In genomic region chr12:121784460-121784859, GRCh38 we compare ENCODE assay signal across 9 cellular contexts. TPM values are rescaled to one million over a fixed set of nuclear protein-coding genes. Genes with fewer than 3 reads are reported as not detected.
DNase-seq lines count a peak whose midpoint lies in the region; ATAC-seq and TF ChIP-seq lines count a peak whose summit lies in the region.
"Had no signal": no experiment of that assay in that cellular context is flagged by ENCODE, and none has a peak within 500 bp of the region (broad histone marks: within the 10 kb centered on the region; RNA-seq: fewer than 3 reads in every experiment).

No MANE protein-coding gene starts in this region.

- intact Hi-C loops in psoas muscle (cut with DNase I): no loop called here

- peak in 2 of 4 donors; percentile 30 to 41 for ATAC-seq in psoas muscle
- no peak for ATAC-seq in HG03135 (IDR thresholded peaks at IDR 0.05; ENCODE audit: unreplicated experiment)

- no peak for TF ChIP-seq CTCF in RWPE1 (conservative IDR thresholded peaks at IDR 0.05; ENCODE audit: low read depth)
- no peak for TF ChIP-seq CTCF in psoas muscle (IDR thresholded peaks at IDR 0.05)
- TF ChIP-seq CTCF in right atrium auricular region (IDR thresholded peaks at IDR 0.05): no peak

- H3K27ac ChIP-seq in RWPE1 (peak overlapping the region; percentile 90), psoas muscle (peak overlapping the region; percentile 38), right atrium auricular region (no peak overlapping the region)

- 29 to 36% (median 34%) methylated on average over 6 of the region's 6 CpGs for WGBS in psoas muscle, 3 donors

- no peaks in the 10 kb centered on the region for H3K9me3 ChIP-seq in psoas muscle
- H3K9me3 ChIP-seq in right atrium auricular region: no peaks in the 10 kb centered on the region

- no peaks in the 10 kb centered on the region for H3K27me3 ChIP-seq in psoas muscle (ENCODE audit: insufficient read depth in 3 of 3, low read length in 2 of 3)
- no peaks in the 10 kb centered on the region for H3K27me3 ChIP-seq in right atrium auricular region

- CTCF ChIA-PET in RWPE1 (lab: Yijun Ruan, JAX): interaction anchor here (0.7 to 2.2 kb wide), 3 partner anchors 10 to 83 kb away, joined by 3 to 13 read pairs (median 4); partner anchors contain the start of gene RHOF

- POLR2A ChIA-PET in RWPE1 (lab: Yijun Ruan, JAX; ENCODE audit: low non-redundant PET): no interaction called here

- H3K36me3 ChIP-seq in psoas muscle (ENCODE audit: insufficient read depth in 1 of 2, low read depth in 1 of 2) (peaks cover 0 to 18% of the 10 kb centered on the region in 2 donors), right atrium auricular region (peaks cover 6% of the 10 kb centered on the region)

- H3K4me3 ChIP-seq in psoas muscle (no peak overlapping the region), right atrium auricular region (no peak overlapping the region)

- peaks cover 28% of the 10 kb centered on the region for H3K4me1 ChIP-seq in psoas muscle
- H3K4me1 ChIP-seq in right atrium auricular region: peaks cover 0 to 32% of the 10 kb centered on the region in 2 donors

- DNase-seq in GM03348 (ENCODE audit: low spot score) (peak; percentile 84), RWPE1 (ENCODE audit: low spot score) (peak; percentile 78), dermis blood vessel endothelial cell (peak; percentile 79), psoas muscle (no peak), NCI-H1436 treated with DMSO at 0.1 percent for 48 hours (lab: John Stamatoyannopoulos, UW) (no peak), right atrium auricular region (ENCODE audit: low spot score) (no peak)
- no peak for DNase-seq in stimulated activated CD4-positive, alpha-beta T cell treated with anti-CD3 and anti-CD28 coated beads, Interleukin-12 subunit alpha, Interleukin-12 subunit beta, amount 100 ng/mL, for 4 hours
- DNase-seq: central memory CD4-positive, alpha-beta T cell had no signal

RNA-seq across cellular contexts. Expression of gene RHOF, which starts 9.0 kb away (rescaled TPM):
- total RNA-seq in dermis blood vessel endothelial cell (6.1 and 6.5 TPM in 2 replicates), psoas muscle (1 to 10 TPM; 3.3 to 4.8 (median 3.9) TPM), right atrium auricular region (10 to 100 TPM in 1 of 2 donors, 1 to 10 TPM in 1; 7.3 to 21.9 TPM)
- 1 to 10 TPM; 1.4 to 4.3 (median 1.6) TPM for polyA plus RNA-seq in psoas muscle

RNA-seq across cellular contexts. Expression of gene SETD1B, which starts 19.3 kb away (rescaled TPM):
- total RNA-seq in dermis blood vessel endothelial cell: 2.7 and 6.7 TPM in 2 replicates
- 10 to 100 TPM in 3 of 4 donors, 1 to 10 TPM in 1; 9.2 to 13.0 (median 11.8) TPM for total RNA-seq in psoas muscle
- polyA plus RNA-seq in psoas muscle: 1 to 10 TPM; 2.8 to 7.5 (median 3.0) TPM
- total RNA-seq in right atrium auricular region: 1 to 10 TPM; 6.0 to 9.3 TPM

Comparison
In these comparisons a context has a peak if more than half of its experiments do, and no peak if none do; other contexts are left out.
1. DNase-seq: peak in GM03348 (single experiment), RWPE1 (single experiment) and dermis blood vessel endothelial cell (single experiment); none in psoas muscle (0 of 2), stimulated activated CD4-positive, alpha-beta T cell treated with anti-CD3 and anti-CD28 coated beads, Interleukin-12 subunit alpha, Interleukin-12 subunit beta, amount 100 ng/mL, for 4 hours (single experiment), NCI-H1436 treated with DMSO at 0.1 percent for 48 hours (single experiment) and right atrium auricular region (single experiment).
2. H3K27ac ChIP-seq: peak in RWPE1 (single experiment) and psoas muscle (single experiment); none in right atrium auricular region (0 of 2).